ENCODE assay signal across 24 cellular contexts in genomic region chr2:211652366-211652765, GRCh38.
"Had no signal": no experiment of that assay in that cellular context is flagged by ENCODE, and none has a peak within 500 bp of the region (broad histone marks: within the 10 kb centered on the region; RNA-seq: fewer than 3 reads in every experiment).

No MANE protein-coding gene starts in this region.

- H3K27me3 Mint-ChIP-seq: IgD-negative memory B cell had no signal

- H3K4me3 Mint-ChIP-seq: IgD-negative memory B cell had no signal

- H3K4me3 ChIP-seq: K562, SJSA1, SK-N-MC had no signal

- H3K4me1 Mint-ChIP-seq: IgD-negative memory B cell had no signal

- H3K36me3 ChIP-seq: SJSA1 had no signal

- H3K9me3 ChIP-seq: SJSA1 had no signal

- H3K27me3 ChIP-seq: SJSA1 had no signal

- H3K9me3 Mint-ChIP-seq: IgD-negative memory B cell had no signal

- H3K27ac ChIP-seq: HL-60, KMS-11, SJSA1, SK-N-MC had no signal

- DNase-seq: Kasumi-1, MV-4-11, NCI-H1048, NCI-H1105, NCI-H1436 treated with DMSO at 0.1 percent for 48 hours, NCI-H1694, NCI-H187 treated with DMSO at 0.1 percent for 48 hours, NCI-H2081 treated with DMSO at 0.1 percent for 48 hours, NCI-H2171, NCI-H226, NCI-H446, NCI-H510A, NCI-H524 treated with DMSO at 0.1 percent for 48 hours, NCI-H82, Right ventricle myocardium superior, RPMI8226, SIG-M5, T-helper 2 cell had no signal

- H3K9ac ChIP-seq: KMS-11 had no signal

- H3K36me3 Mint-ChIP-seq: IgD-negative memory B cell had no signal

- ATAC-seq: K562 had no signal

- H3K27ac Mint-ChIP-seq: IgD-negative memory B cell had no signal

- H3K4me2 ChIP-seq: KMS-11 had no signal

- H3K4me1 ChIP-seq: SJSA1 had no signal
